In the genomic region with DNA sequence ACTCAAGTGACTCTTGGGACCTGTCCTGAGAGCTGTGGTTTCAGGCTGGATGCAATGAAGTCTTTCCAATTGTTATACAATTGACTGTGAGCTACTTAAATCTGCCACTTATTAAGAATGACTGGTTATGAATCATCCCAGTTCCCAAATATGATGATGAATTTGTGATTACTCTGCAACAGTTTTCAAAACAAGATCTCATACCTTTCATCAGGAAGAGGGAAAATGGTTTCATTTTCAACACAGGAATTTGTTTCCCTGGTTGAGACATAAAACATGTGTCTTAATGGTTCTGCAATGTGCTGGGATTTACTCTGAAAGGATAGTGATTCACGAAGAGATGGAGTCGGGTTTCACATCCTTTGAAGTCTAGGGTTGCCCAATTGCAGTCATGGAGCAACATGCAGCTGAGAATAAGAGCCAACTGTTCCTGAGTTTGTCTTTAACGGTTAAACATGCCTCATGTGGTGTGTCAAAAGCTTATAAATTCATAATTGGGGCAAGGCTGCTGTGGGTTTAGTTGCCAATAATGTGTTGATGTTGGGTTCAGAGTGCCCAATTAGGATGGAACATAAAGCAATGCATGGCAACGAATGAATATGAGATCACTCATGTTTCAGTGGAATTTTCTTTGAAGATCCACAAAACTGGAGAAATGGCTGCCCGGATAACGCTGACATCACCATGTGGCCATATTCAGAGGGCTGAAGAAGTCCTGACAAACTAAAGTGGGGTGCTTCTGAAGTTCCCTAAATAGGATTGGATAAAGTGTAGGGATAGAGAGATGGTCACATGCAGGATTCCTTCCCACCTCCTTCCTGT, we compare ENCODE assay signal across 8 cellular contexts. TPM values are rescaled to one million over a fixed set of nuclear protein-coding genes. Genes with fewer than 3 reads are reported as not detected.
DNase-seq lines count a peak whose midpoint lies in the region; ATAC-seq and TF ChIP-seq lines count a peak whose summit lies in the region.

No MANE protein-coding gene starts in this region.

- H3K27me3 ChIP-seq in HUES48 (ENCODE audit: control insufficient read depth, insufficient read depth, low read length) (no peaks in the 10 kb centered on the region), right lobe of liver (no peaks in the 10 kb centered on the region)

- no peaks in the 10 kb centered on the region for H3K9me3 ChIP-seq in HUES48 (ENCODE audit: control insufficient read depth, insufficient read depth, low read length)
- H3K9me3 ChIP-seq in right lobe of liver: no peaks in the 10 kb centered on the region

- TF ChIP-seq CTCF in AG10803 (conservative IDR thresholded peaks at IDR 0.05; ENCODE audit: low read length) (no peak), astrocyte of the spinal cord (IDR thresholded peaks at IDR 0.05; ENCODE audit: low read depth, low read length) (no peak), right lobe of liver (IDR thresholded peaks at IDR 0.05) (no peak)

- H3K4me1 ChIP-seq in HUES48 (ENCODE audit: control insufficient read depth, insufficient read depth, low read length) (peaks cover 10% of the 10 kb centered on the region), right lobe of liver (peaks cover 0 to 14% (median 0%) of the 10 kb centered on the region in 4 donors)

- 38% methylated on average over 6 of the region's 6 CpGs for WGBS in right lobe of liver (ENCODE audit: insufficient coverage, low coverage, low lambda C conversion rate, missing lambda C conversion rate)

- in situ Hi-C loops in astrocyte of the spinal cord (cut with HindIII; ENCODE audit: low sequenced_read_pairs): no loop called here

- H3K27ac ChIP-seq in HUES48 (ENCODE audit: low read depth, low read length) (peak overlapping the region; percentile 53), right lobe of liver (peak overlapping the region in 1 of 3 donors; percentile 45)

- peak; percentile 99 for DNase-seq in AG10803 (ENCODE audit: low read depth)
- DNase-seq in astrocyte of the spinal cord (ENCODE audit: low read depth, low spot score): peak; percentile 97
- no peak for DNase-seq in right lobe of liver
- DNase-seq in NCI-H2227 treated with DMSO at 0.1 percent for 48 hours (lab: John Stamatoyannopoulos, UW): no peak
- no peak for DNase-seq in NCI-H2227 (lab: John Stamatoyannopoulos, UW; ENCODE audit: unreplicated experiment)
- no peak for DNase-seq in NCI-H446 treated with DMSO at 0.1 percent for 48 hours (lab: John Stamatoyannopoulos, UW)

- ATAC-seq in right lobe of liver (peak; percentile 38 to 83 (median 80)), HG03439 (IDR thresholded peaks at IDR 0.05; ENCODE audit: unreplicated experiment) (no peak)

- intact Hi-C loops in right lobe of liver (cut with DNase I): no loop called here

- peak overlapping the region; percentile 25 for H3K4me3 ChIP-seq in AG10803 (ENCODE audit: low read length)
- H3K4me3 ChIP-seq in HUES48 (ENCODE audit: low read depth, low read length): no peak overlapping the region
- H3K4me3 ChIP-seq in astrocyte of the spinal cord (ENCODE audit: low read depth, low read length): no peak overlapping the region
- H3K4me3 ChIP-seq in right lobe of liver: peak overlapping the region in 1 of 3 donors; percentile 17

- no peak overlapping the region for H3K9ac ChIP-seq in HUES48 (ENCODE audit: low read depth, low read length)

- no peak for TF ChIP-seq POLR2A in right lobe of liver (IDR thresholded peaks at IDR 0.05)

- H3K36me3 ChIP-seq in HUES48 (ENCODE audit: control insufficient read depth, insufficient read depth, low read length) (no peaks in the 10 kb centered on the region), right lobe of liver (no peaks in the 10 kb centered on the region)

RNA-seq across cellular contexts. Expression of a gene that starts 41.0 kb away (rescaled TPM):
- not detected for total RNA-seq in right lobe of liver

Comparison
In these comparisons a context has a peak if more than half of its experiments do, and no peak if none do; other contexts are left out.
1. DNase-seq: peak in AG10803 (single experiment) and astrocyte of the spinal cord (single experiment); none in right lobe of liver (0 of 3), NCI-H2227 treated with DMSO at 0.1 percent for 48 hours (single experiment), NCI-H2227 (single experiment) and NCI-H446 treated with DMSO at 0.1 percent for 48 hours (single experiment).